In genomic region chr3:9750556-9751411, GRCh38 we compare ENCODE assay signal across 8 cellular contexts. TPM values are rescaled to one million over a fixed set of nuclear protein-coding genes. Genes with fewer than 3 reads are reported as not detected.
DNase-seq lines count a peak whose midpoint lies in the region; ATAC-seq and TF ChIP-seq lines count a peak whose summit lies in the region.

No MANE protein-coding gene starts in this region.

- H3K9me2 ChIP-seq in PC-9 (ENCODE audit: insufficient read depth), result no peaks in the 10 kb centered on the region

- DNase-seq in GM10248 (ENCODE audit: extremely low spot score), result peak; percentile 48
- DNase-seq in PC-9, result no peak
- no peak for DNase-seq in effector memory CD8-positive, alpha-beta T cell
- DNase-seq in nephron progenitor cell, result no peak
- DNase-seq in GM19238 (ENCODE audit: insufficient read length, low spot score), result no peak
- DNase-seq in activated gamma-delta T cell (lab: John Stamatoyannopoulos, UW), result no peak

- peaks cover 10% of the 10 kb centered on the region; the same call in 1 of the 2 replicates for H3K79me2 ChIP-seq in PC-9 (ENCODE audit: low read depth)

- peak overlapping the region; percentile 70 to 82 for H3K27ac Mint-ChIP-seq in effector memory CD8-positive, alpha-beta T cell
- no peak overlapping the region for H3K27ac Mint-ChIP-seq in nephron progenitor cell

- TSS peak; percentile 32 for BruUV-seq in PC-9 (replicated peaks; lab: Mats Ljungman, UMichigan)

- peak overlapping the region; percentile 96 for H3K4me2 ChIP-seq in PC-9

- intact Hi-C loops in PC-9 (cut with micrococcal nuclease; ENCODE audit: unreplicated experiment), result loop anchor here (2.0 kb wide), 1 partner anchor 42 kb away; the partner anchor contains the start of genes ARPC4 and TADA3

- peak overlapping the region; percentile 78 to 89 for H3K4me3 Mint-ChIP-seq in effector memory CD8-positive, alpha-beta T cell
- peak overlapping the region; percentile 94 for H3K4me3 Mint-ChIP-seq in nephron progenitor cell

- CTCF ChIA-PET in GM10248 (lab: Yijun Ruan, JAX), result interaction anchor here (0.8 to 4.5 kb wide), 4 partner anchors 10 to 42 kb away, joined by 3 to 21 read pairs (median 6); partner anchors contain the start of gene ARPC4
- CTCF ChIA-PET in PC-9 (lab: Charles Lee), result no interaction called here

- H3K9me3 ChIP-seq in PC-9 (ENCODE audit: insufficient read depth, low read depth), result no peaks in the 10 kb centered on the region

- H3K4me1 ChIP-seq in PC-9 (replicated peaks; ENCODE audit: insufficient read depth), result peaks cover 14% of the 10 kb centered on the region

- peaks cover 32 to 39% of the 10 kb centered on the region in 2 donors for H3K4me1 Mint-ChIP-seq in effector memory CD8-positive, alpha-beta T cell (ENCODE audit: low read depth in 2 of 2)
- peaks cover 31% of the 10 kb centered on the region for H3K4me1 Mint-ChIP-seq in nephron progenitor cell

- ATAC-seq in effector memory CD8-positive, alpha-beta T cell (replicated peaks), result no peak
- ATAC-seq in HG02759 (IDR thresholded peaks at IDR 0.05; ENCODE audit: unreplicated experiment) (no peak), HG03457 (IDR thresholded peaks at IDR 0.05; ENCODE audit: unreplicated experiment) (no peak)

- no peaks in the 10 kb centered on the region for H4K20me1 ChIP-seq in PC-9 (ENCODE audit: insufficient read depth)

- H3K27me3 ChIP-seq in PC-9 (ENCODE audit: insufficient read depth, low read depth), result no peaks in the 10 kb centered on the region

- no peaks in the 10 kb centered on the region for H3K27me3 Mint-ChIP-seq in effector memory CD8-positive, alpha-beta T cell
- peaks cover 3% of the 10 kb centered on the region for H3K27me3 Mint-ChIP-seq in nephron progenitor cell (ENCODE audit: low read depth, poor library complexity)

- peaks cover 47% of the 10 kb centered on the region for H3K36me3 Mint-ChIP-seq in effector memory CD8-positive, alpha-beta T cell (ENCODE audit: insufficient read depth)
- H3K36me3 Mint-ChIP-seq in nephron progenitor cell (ENCODE audit: low read depth), result peaks cover 54% of the 10 kb centered on the region

- POLR2A ChIA-PET in GM10248 (lab: Yijun Ruan, JAX) (interaction anchor here (2.9 kb wide), 1 partner anchor 18 kb away, joined by 11 read pairs; the partner anchor contains the start of gene BRPF1), PC-9 (lab: Charles Lee; ENCODE audit: unreplicated experiment) (no interaction called here)

- no peak overlapping the region for H3K27ac ChIP-seq in PC-9

- no peaks in the 10 kb centered on the region for H3K9me3 Mint-ChIP-seq in effector memory CD8-positive, alpha-beta T cell
- no peaks in the 10 kb centered on the region for H3K9me3 Mint-ChIP-seq in nephron progenitor cell

- H3F3A ChIP-seq in PC-9 (ENCODE audit: insufficient read depth, low read depth), result peaks cover 24% of the 10 kb centered on the region

- peak overlapping the region; percentile 96 for H2AFZ ChIP-seq in PC-9

- H3K36me3 ChIP-seq in PC-9 (ENCODE audit: low read depth), result 0 out of 2 replicates have a peak, but pooled peaks cover 7% of the 10 kb centered on the region

- TF ChIP-seq CTCF in GM10248 (IDR thresholded peaks at IDR 0.05; ENCODE audit: control extremely low read depth, extremely low read depth, low read depth, missing control alignments) (no peak), PC-9 (conservative IDR thresholded peaks at IDR 0.05) (no peak), nephron progenitor cell (IDR thresholded peaks at IDR 0.05) (no peak)

- H3K4me3 ChIP-seq in PC-9, result peak overlapping the region; percentile 59

RNA-seq across cellular contexts. Expression of gene OGG1, which starts 1.0 kb away (rescaled TPM):
- total RNA-seq in PC-9 (2021), result 22.1 and 24.3 TPM in 2 replicates

RNA-seq across cellular contexts. Expression of gene CAMK1, which starts 19.0 kb away (rescaled TPM):
- total RNA-seq in PC-9 (2021), result 2.0 and 3.1 TPM in 2 replicates

RNA-seq across cellular contexts. Expression of gene BRPF1, which starts 19.2 kb away (rescaled TPM):
- total RNA-seq in PC-9 (2021), result 15.9 and 18.3 TPM in 2 replicates

RNA-seq across cellular contexts. Expression of gene TADA3, which starts 41.5 kb away (rescaled TPM):
- 72.4 and 99.1 TPM in 2 replicates for total RNA-seq in PC-9 (2021)

RNA-seq across cellular contexts. Expression of gene ARPC4, which starts 42.1 kb away (rescaled TPM):
- total RNA-seq in PC-9 (2021), result 114 and 127 TPM in 2 replicates
